ENCODE assay signal across 8 cellular contexts in the genomic region with DNA sequence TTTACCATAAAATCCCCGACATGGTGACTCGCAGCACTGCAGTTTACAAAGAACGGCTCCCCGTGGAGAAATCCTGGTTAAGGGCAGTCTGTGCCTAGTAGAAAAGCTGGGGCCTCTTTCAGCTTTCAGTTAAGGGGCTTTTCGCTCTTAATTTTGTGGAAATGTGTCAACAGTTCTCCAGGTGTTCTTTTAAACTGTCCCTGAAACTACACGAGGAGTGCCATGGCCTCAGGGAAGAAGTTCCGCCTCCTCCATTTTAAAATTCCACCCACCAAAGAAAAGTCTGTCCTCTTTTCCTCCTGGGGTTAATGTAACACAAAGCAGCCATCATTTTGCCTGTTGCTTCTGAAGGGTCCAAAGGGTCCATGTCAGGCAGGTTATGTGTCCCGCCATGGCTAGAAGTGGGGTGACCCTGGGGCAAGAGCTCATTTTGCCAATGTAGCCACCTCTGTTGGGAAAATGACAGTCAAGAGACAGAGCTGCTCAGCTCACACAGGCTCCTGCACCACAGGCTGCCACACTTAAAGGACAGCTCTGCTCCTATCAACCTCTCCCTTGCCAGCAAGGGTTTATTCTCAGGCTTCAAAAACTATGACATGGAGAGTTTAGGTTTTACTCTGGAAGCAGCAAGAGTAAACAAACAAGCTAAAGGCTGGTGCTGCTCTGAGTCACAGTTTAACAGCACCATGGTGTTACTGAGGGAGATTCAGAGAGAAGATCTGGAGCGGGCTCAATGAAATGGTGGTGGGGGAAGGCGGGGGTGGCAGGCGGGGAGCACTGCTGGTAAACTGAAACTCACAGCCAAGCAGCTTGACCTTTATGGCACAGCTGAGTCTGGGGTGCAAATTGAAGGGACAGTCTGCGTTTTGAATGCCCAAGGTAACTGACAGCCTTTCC. TPM values are rescaled to one million over a fixed set of nuclear protein-coding genes. Genes with fewer than 3 reads are reported as not detected.
DNase-seq lines count a peak whose midpoint lies in the region; ATAC-seq and TF ChIP-seq lines count a peak whose summit lies in the region.

No MANE protein-coding gene starts in this region.

- no peaks in the 10 kb centered on the region for H3K36me3 Mint-ChIP-seq in activated T-helper 2 cell treated with anti-CD3 and anti-CD28 coated beads, Interferon-gamma antibody, Interleukin-2, Interleukin-4, amounts not matched to agents 10 μg/mL and 5 μg/mL and 100 μg/mL, durations not matched to agents 14 hours and 24 hours and 36 hours (ENCODE audit: low read depth)

- no peak for TF ChIP-seq CTCF in dorsolateral prefrontal cortex (IDR thresholded peaks at IDR 0.05 in 54 of 56, conservative IDR thresholded peaks at IDR 0.05 in 2 of 56; ENCODE audit: low read depth in 1 of 56, partially characterized antibody in 56 of 56)

- H3K4me3 ChIP-seq in dorsolateral prefrontal cortex: peak overlapping the region; percentile 0 to 87 (median 73)

- H3K27me3 ChIP-seq in dorsolateral prefrontal cortex: peaks cover 0 to 23% (median 0%) of the 10 kb centered on the region in 45 donors

- H3K9me3 Mint-ChIP-seq in activated T-helper 2 cell treated with anti-CD3 and anti-CD28 coated beads, Interferon-gamma antibody, Interleukin-2, Interleukin-4, amounts not matched to agents 10 μg/mL and 5 μg/mL and 100 μg/mL, durations not matched to agents 14 hours and 24 hours and 36 hours: no peaks in the 10 kb centered on the region

- peak overlapping the region; percentile 69 to 98 (median 92) for H3K27ac ChIP-seq in dorsolateral prefrontal cortex

- peaks cover 39% of the 10 kb centered on the region for H3K27me3 Mint-ChIP-seq in activated T-helper 2 cell treated with anti-CD3 and anti-CD28 coated beads, Interferon-gamma antibody, Interleukin-2, Interleukin-4, amounts not matched to agents 10 μg/mL and 5 μg/mL and 100 μg/mL, durations not matched to agents 14 hours and 24 hours and 36 hours (ENCODE audit: low read depth)

- ATAC-seq in HG02798 (IDR thresholded peaks at IDR 0.05; ENCODE audit: poor library complexity, unreplicated experiment) (no peak), GM21447 (IDR thresholded peaks at IDR 0.05; ENCODE audit: unreplicated experiment) (no peak)

- H3K4me1 Mint-ChIP-seq in activated T-helper 2 cell treated with anti-CD3 and anti-CD28 coated beads, Interferon-gamma antibody, Interleukin-2, Interleukin-4, amounts not matched to agents 10 μg/mL and 5 μg/mL and 100 μg/mL, durations not matched to agents 14 hours and 24 hours and 36 hours (ENCODE audit: low read depth): peaks cover 10% of the 10 kb centered on the region

- DNase-seq in EH (ENCODE audit: low read depth): peak; percentile 73
- peak; percentile 52 for DNase-seq in NCI-H2081 treated with DMSO at 0.1 percent for 48 hours (lab: John Stamatoyannopoulos, UW)
- DNase-seq in dorsolateral prefrontal cortex: peak in 4 of 10 donors; percentile 47 to 52 (median 48)
- DNase-seq in nucleus accumbens (lab: John Stamatoyannopoulos, UW): peak in 43 of 56 donors; percentile 13 to 86 (median 54)
- DNase-seq in activated T-helper 2 cell treated with anti-CD3 and anti-CD28 coated beads, Interferon-gamma antibody, Interleukin-2, Interleukin-4, amounts not matched to agents 10 μg/mL and 5 μg/mL and 100 μg/mL, durations not matched to agents 14 hours and 24 hours and 36 hours (ENCODE audit: low spot score): no peak
- no peak for DNase-seq in epidermal melanocyte (ENCODE audit: insufficient read length, low spot score)

- no peak overlapping the region for H3K27ac Mint-ChIP-seq in activated T-helper 2 cell treated with anti-CD3 and anti-CD28 coated beads, Interferon-gamma antibody, Interleukin-2, Interleukin-4, amounts not matched to agents 10 μg/mL and 5 μg/mL and 100 μg/mL, durations not matched to agents 14 hours and 24 hours and 36 hours

- H3K4me3 Mint-ChIP-seq in activated T-helper 2 cell treated with anti-CD3 and anti-CD28 coated beads, Interferon-gamma antibody, Interleukin-2, Interleukin-4, amounts not matched to agents 10 μg/mL and 5 μg/mL and 100 μg/mL, durations not matched to agents 14 hours and 24 hours and 36 hours (ENCODE audit: low read depth): no peak overlapping the region

- intact Hi-C loops in dorsolateral prefrontal cortex (cut with DNase I): loop anchor here in 1 of 2 donors (2.0 kb wide), 1 partner anchor 67 kb away; no protein-coding TSS in a partner anchor
- intact Hi-C loops in activated T-helper 2 cell treated with anti-CD3 and anti-CD28 coated beads, Interferon-gamma antibody, Interleukin-2, Interleukin-4, amounts not matched to agents 10 μg/mL and 5 μg/mL and 100 μg/mL, durations not matched to agents 14 hours and 24 hours and 36 hours (cut with micrococcal nuclease): loop anchor here (10.0 kb wide), 1 partner anchor 67 kb away; no protein-coding TSS in a partner anchor

RNA-seq across cellular contexts. Expression of gene WHRN, which starts 3.2 kb away (rescaled TPM):
- total RNA-seq in dorsolateral prefrontal cortex: 100 to 1,000 TPM in 2 of 120 experiments, 10 to 100 TPM in 117, 1 to 10 TPM in 1; 8.2 to 129 (median 33.9) TPM
- 2.8 and 2.9 TPM in 2 replicates for total RNA-seq in activated T-helper 2 cell treated with anti-CD3 and anti-CD28 coated beads, Interferon-gamma antibody, Interleukin-2, Interleukin-4, amounts not matched to agents 10 μg/mL and 5 μg/mL and 100 μg/mL, durations not matched to agents 14 hours and 24 hours and 36 hours

Comparison
In these comparisons a context has a peak if more than half of its experiments do, and no peak if none do; other contexts are left out.
1. DNase-seq: peak in EH (single experiment), NCI-H2081 treated with DMSO at 0.1 percent for 48 hours (single experiment) and nucleus accumbens (43 of 56); none in activated T-helper 2 cell treated with anti-CD3 and anti-CD28 coated beads, Interferon-gamma antibody, Interleukin-2, Interleukin-4, amounts not matched to agents 10 μg/mL and 5 μg/mL and 100 μg/mL, durations not matched to agents 14 hours and 24 hours and 36 hours (single experiment) and epidermal melanocyte (single experiment).